ENCODE assay signal across 8 cellular contexts in genomic region chrX:136954930-136955329, GRCh38.
DNase-seq lines count a peak whose midpoint lies in the region; ATAC-seq and TF ChIP-seq lines count a peak whose summit lies in the region.

No MANE protein-coding gene starts in this region.

- H3K36me3 Mint-ChIP-seq in HFFc6 (ENCODE audit: low read depth): no peaks in the 10 kb centered on the region
- H3K36me3 Mint-ChIP-seq in activated T-cell treated with anti-CD3 and anti-CD28 coated beads, Interleukin-2, amount 50 U/mL, for 24 hours (ENCODE audit: low read depth): no peaks in the 10 kb centered on the region
- peaks cover 1% of the 10 kb centered on the region for H3K36me3 Mint-ChIP-seq in activated naive CD4-positive, alpha-beta T cell treated with anti-CD3 and anti-CD28 coated beads for 36 hours (ENCODE audit: low read depth)

- no peaks in the 10 kb centered on the region for H3K79me2 ChIP-seq in SU-DHL-6 (ENCODE audit: insufficient read depth, low read length)

- H3K36me3 ChIP-seq in SU-DHL-6 (ENCODE audit: low read length): no peaks in the 10 kb centered on the region

- peak; percentile 9 for DNase-seq in COLO829 (ENCODE audit: low spot score)
- DNase-seq in HFFc6: peak; percentile 21
- DNase-seq in iris pigment epithelial cell (ENCODE audit: low read depth): peak; percentile 44
- DNase-seq in activated T-cell treated with anti-CD3 and anti-CD28 coated beads, Interleukin-2, amount 50 U/mL, for 24 hours: no peak
- no peak for DNase-seq in activated naive CD4-positive, alpha-beta T cell treated with anti-CD3 and anti-CD28 coated beads for 36 hours

- no peak overlapping the region for H3K4me3 Mint-ChIP-seq in HFFc6
- no peak overlapping the region for H3K4me3 Mint-ChIP-seq in activated T-cell treated with anti-CD3 and anti-CD28 coated beads, Interleukin-2, amount 50 U/mL, for 24 hours
- no peak overlapping the region for H3K4me3 Mint-ChIP-seq in activated naive CD4-positive, alpha-beta T cell treated with anti-CD3 and anti-CD28 coated beads for 36 hours

- no peaks in the 10 kb centered on the region for H3F3A ChIP-seq in SU-DHL-6 (ENCODE audit: insufficient read depth)

- H3K9me3 Mint-ChIP-seq in HFFc6: no peaks in the 10 kb centered on the region
- H3K9me3 Mint-ChIP-seq in activated T-cell treated with anti-CD3 and anti-CD28 coated beads, Interleukin-2, amount 50 U/mL, for 24 hours: no peaks in the 10 kb centered on the region
- H3K9me3 Mint-ChIP-seq in activated naive CD4-positive, alpha-beta T cell treated with anti-CD3 and anti-CD28 coated beads for 36 hours: no peaks in the 10 kb centered on the region

- no peak overlapping the region for H3K27ac Mint-ChIP-seq in HFFc6
- no peak overlapping the region for H3K27ac Mint-ChIP-seq in activated T-cell treated with anti-CD3 and anti-CD28 coated beads, Interleukin-2, amount 50 U/mL, for 24 hours
- H3K27ac Mint-ChIP-seq in activated naive CD4-positive, alpha-beta T cell treated with anti-CD3 and anti-CD28 coated beads for 36 hours: no peak overlapping the region

- H3K4me1 Mint-ChIP-seq in HFFc6 (ENCODE audit: low read depth): no peaks in the 10 kb centered on the region
- H3K4me1 Mint-ChIP-seq in activated T-cell treated with anti-CD3 and anti-CD28 coated beads, Interleukin-2, amount 50 U/mL, for 24 hours (ENCODE audit: low read depth): peaks cover 1% of the 10 kb centered on the region
- peaks cover 2% of the 10 kb centered on the region for H3K4me1 Mint-ChIP-seq in activated naive CD4-positive, alpha-beta T cell treated with anti-CD3 and anti-CD28 coated beads for 36 hours (ENCODE audit: low read depth)

- no peak overlapping the region for H2AFZ ChIP-seq in SU-DHL-6 (ENCODE audit: low read depth, low read length, severe bottlenecking)

- H3K27me3 ChIP-seq in SU-DHL-6 (ENCODE audit: low read length): no peaks in the 10 kb centered on the region

- no peaks in the 10 kb centered on the region for H3K9me3 ChIP-seq in SU-DHL-6 (ENCODE audit: insufficient read depth, low read length)

- H3K9me2 ChIP-seq in SU-DHL-6 (replicated peaks; ENCODE audit: insufficient read depth, low read length): no peaks in the 10 kb centered on the region

- CTCF ChIA-PET in activated naive CD4-positive, alpha-beta T cell treated with anti-CD3 and anti-CD28 coated beads for 36 hours (lab: Charles Lee): interaction anchor here (0.7 to 1.6 kb wide), 2 partner anchors 18 to 97 kb away, joined by 4 to 12 read pairs; no protein-coding TSS in a partner anchor

- ATAC-seq in GM21381 (IDR thresholded peaks at IDR 0.05; ENCODE audit: unreplicated experiment) (no peak), HG03354 (IDR thresholded peaks at IDR 0.05; ENCODE audit: poor library complexity, severe bottlenecking, unreplicated experiment) (no peak)

- H4K20me1 ChIP-seq in SU-DHL-6 (ENCODE audit: low read depth, low read length): no peaks in the 10 kb centered on the region

- peak; percentile 62 for TF ChIP-seq CTCF in HFFc6 (IDR thresholded peaks at IDR 0.05)
- peak; percentile 24 for TF ChIP-seq CTCF in SU-DHL-6 (IDR thresholded peaks at IDR 0.05; ENCODE audit: insufficient read depth, low read length, poor library complexity, severe bottlenecking)

- H3K4me2 ChIP-seq in SU-DHL-6 (ENCODE audit: low read depth, low read length, poor library complexity, severe bottlenecking): no peak overlapping the region

- H3K27ac ChIP-seq in SU-DHL-6 (ENCODE audit: low read depth, low read length): no peak overlapping the region

- H3K9ac ChIP-seq in SU-DHL-6 (ENCODE audit: low read length): no peak overlapping the region

- intact Hi-C loops in activated naive CD4-positive, alpha-beta T cell treated with anti-CD3 and anti-CD28 coated beads for 36 hours (cut with micrococcal nuclease): loop anchor here (1.0 to 5.0 kb wide), 4 partner anchors 77 to 972 kb away; no protein-coding TSS in a partner anchor

- no peak overlapping the region for H3K4me3 ChIP-seq in SU-DHL-6 (ENCODE audit: insufficient read depth, low read length, poor library complexity, severe bottlenecking)

- no peaks in the 10 kb centered on the region for H3K27me3 Mint-ChIP-seq in HFFc6 (ENCODE audit: insufficient read depth)
- H3K27me3 Mint-ChIP-seq in activated T-cell treated with anti-CD3 and anti-CD28 coated beads, Interleukin-2, amount 50 U/mL, for 24 hours: peaks cover 10% of the 10 kb centered on the region
- no peaks in the 10 kb centered on the region for H3K27me3 Mint-ChIP-seq in activated naive CD4-positive, alpha-beta T cell treated with anti-CD3 and anti-CD28 coated beads for 36 hours (ENCODE audit: low read depth)

Comparison
In these comparisons a context has a peak if more than half of its experiments do, and no peak if none do; other contexts are left out.
1. DNase-seq: peak in COLO829 (single experiment), HFFc6 (single experiment) and iris pigment epithelial cell (single experiment); none in activated T-cell treated with anti-CD3 and anti-CD28 coated beads, Interleukin-2, amount 50 U/mL, for 24 hours (single experiment) and activated naive CD4-positive, alpha-beta T cell treated with anti-CD3 and anti-CD28 coated beads for 36 hours (single experiment).